12 cellular contexts compared by ENCODE assay signal in the genomic region with DNA sequence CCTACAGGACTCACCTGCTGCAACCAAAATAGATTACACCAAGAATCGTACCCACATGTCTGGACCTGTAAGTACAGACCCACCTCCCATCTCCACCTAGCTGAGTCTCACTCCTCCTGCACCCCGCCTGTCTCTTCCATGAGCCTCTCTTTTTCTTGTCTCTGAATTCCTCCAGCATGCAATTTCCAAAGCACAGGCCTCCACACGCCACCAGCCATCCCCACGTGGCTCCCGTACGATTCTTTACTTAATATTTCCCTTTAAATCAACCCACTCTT. TPM values are rescaled to one million over a fixed set of nuclear protein-coding genes. Genes with fewer than 3 reads are reported as not detected.
DNase-seq lines count a peak whose midpoint lies in the region; ATAC-seq and TF ChIP-seq lines count a peak whose summit lies in the region.
"Had no signal": no experiment of that assay in that cellular context is flagged by ENCODE, and none has a peak within 500 bp of the region (broad histone marks: within the 10 kb centered on the region; RNA-seq: fewer than 3 reads in every experiment).

No MANE protein-coding gene starts in this region.

- TF ChIP-seq CTCF in osteoblast (IDR thresholded peaks at IDR 0.05; ENCODE audit: extremely low read depth, low read depth, low read length) = no peak
- TF ChIP-seq CTCF in GM20000 (IDR thresholded peaks at IDR 0.05; ENCODE audit: extremely low read depth, missing control alignments) = no peak

- no peak overlapping the region for H2AFZ ChIP-seq in osteoblast (ENCODE audit: low read length)

- DNase-seq in right cardiac atrium = no peak
- DNase-seq in left cardiac atrium = no peak
- DNase-seq in osteoblast (ENCODE audit: insufficient read length, low spot score, missing footprints) = peak; percentile 36
- no peak for DNase-seq in GM20000 (ENCODE audit: low spot score)
- no peak for DNase-seq in NCI-H2029 treated with DMSO at 0.1 percent for 48 hours (lab: John Stamatoyannopoulos, UW)
- DNase-seq in Ammon's horn (ENCODE audit: low spot score) = no peak
- DNase-seq: activated B cell treated with CpG ODN at 0.5 μM for 24 hours; activated T-cell treated with anti-CD3 and anti-CD28 coated beads for 4 hours; NCI-H510A treated with DMSO at 0.1 percent for 48 hours; stimulated activated CD4-positive, alpha-beta T cell treated with anti-CD3 and anti-CD28 coated beads, Interleukin-12 subunit alpha, Interleukin-12 subunit beta, amount 100 ng/mL, for 4 hours had no signal

- H3K36me3 ChIP-seq in osteoblast (ENCODE audit: insufficient read depth, low read length) = no peaks in the 10 kb centered on the region

- ATAC-seq in right cardiac atrium (no peak), left cardiac atrium (no peak), esophagus mucosa (peak; percentile 80), HG02870 (IDR thresholded peaks at IDR 0.05; ENCODE audit: unreplicated experiment) (no peak)

- WGBS in right cardiac atrium = 79% methylated on average over 6 of the region's 6 CpGs

- no peak overlapping the region for H3K4me3 ChIP-seq in right cardiac atrium (ENCODE audit: low read length)
- H3K4me3 ChIP-seq in osteoblast (ENCODE audit: insufficient read depth, low read length) = no peak overlapping the region

- peak overlapping the region; percentile 52 for H3K27ac ChIP-seq in right cardiac atrium (ENCODE audit: low read length)
- no peak overlapping the region for H3K27ac ChIP-seq in osteoblast (ENCODE audit: low read depth, low read length)

- H3K27me3 ChIP-seq in right cardiac atrium (ENCODE audit: control insufficient read depth, insufficient read depth) (no peaks in the 10 kb centered on the region), osteoblast (ENCODE audit: insufficient read depth, low read length) (no peaks in the 10 kb centered on the region)

- H3K79me2 ChIP-seq in osteoblast (ENCODE audit: insufficient read depth, low read length) = no peaks in the 10 kb centered on the region

- no peak overlapping the region for H3K4me2 ChIP-seq in osteoblast (ENCODE audit: insufficient read depth, low read length)

- H3K9me3 ChIP-seq in right cardiac atrium (ENCODE audit: control insufficient read depth, low read length) (no peaks in the 10 kb centered on the region), osteoblast (ENCODE audit: low read depth, low read length) (no peaks in the 10 kb centered on the region)

- intact Hi-C loops in right cardiac atrium (cut with DNase I) (no loop called here), left cardiac atrium (cut with DNase I) (no loop called here)

- H3K4me1 ChIP-seq in right cardiac atrium (ENCODE audit: control insufficient read depth, insufficient read depth, low read length) (peaks cover 15% of the 10 kb centered on the region), osteoblast (ENCODE audit: insufficient read depth, low read length) (peaks cover 7% of the 10 kb centered on the region)

- H4K20me1 ChIP-seq in osteoblast (ENCODE audit: insufficient read depth, low read length) = no peaks in the 10 kb centered on the region

RNA-seq across cellular contexts. Expression of a gene that starts 1.2 kb away (rescaled TPM):
- total RNA-seq in right cardiac atrium (10 to 100 TPM in 2 of 4 donors, 1 to 10 TPM in 2; 4.7 to 11.5 (median 10.2) TPM), left cardiac atrium (10 to 100 TPM in 1 of 2 donors, 1 to 10 TPM in 1; 5.9 to 10.9 TPM), esophagus mucosa (10.0 TPM), osteoblast (2.9 and 3.2 TPM in 2 replicates)
- 6.7 TPM for polyA plus RNA-seq in right cardiac atrium
